Comparison of ENCODE assay signal across 36 cellular contexts in the genomic region with DNA sequence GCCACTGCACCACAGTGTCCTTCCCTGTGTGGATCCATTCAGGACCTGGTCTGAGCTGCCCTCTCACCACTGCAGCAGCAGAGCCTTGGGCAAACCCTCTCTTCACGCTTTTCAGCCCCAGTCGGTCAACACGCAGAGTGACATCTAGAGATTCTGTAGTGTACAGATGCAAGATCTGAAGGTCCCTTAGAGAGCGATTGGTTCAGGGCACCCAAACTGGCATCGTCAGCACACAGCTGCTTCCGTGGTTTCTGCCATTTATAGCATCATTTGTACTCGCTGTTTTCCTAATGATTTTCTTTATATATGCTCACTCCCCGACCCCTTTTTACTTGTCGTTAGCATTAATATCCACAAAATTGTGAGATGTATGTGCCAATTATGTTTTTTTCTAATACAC. TPM values are rescaled to one million over a fixed set of nuclear protein-coding genes. Genes with fewer than 3 reads are reported as not detected.
"Had no signal": no experiment of that assay in that cellular context is flagged by ENCODE, and none has a peak within 500 bp of the region (broad histone marks: within the 10 kb centered on the region; RNA-seq: fewer than 3 reads in every experiment).

No MANE protein-coding gene starts in this region.

- ATAC-seq: activated T-cell treated with anti-CD3 and anti-CD28 coated beads, Interleukin-2, amount 50 U/mL, for 4 hours; activated T-helper 17 cell treated with anti-CD3 and anti-CD28 coated beads, Interleukin-2, amount 50 U/mL, for 72 hours; esophagus mucosa; heart left ventricle; natural killer cell treated with Interleukin-12 subunit alpha and Interleukin-12 subunit beta and Interleukin-15 and Interleukin-18, amount 100 ng/mL, for 72 hours; sciatic nerve; stimulated activated naive B cell treated with anti-CD40 and anti-IgM and Interleukin-4, amounts not matched to agents 10 μg/mL and 1 μg/mL and 100 μg/mL, for 72 hours; T-helper 17 cell had no signal

- DNase-seq: activated CD4-positive, alpha-beta memory T cell treated with anti-CD3 and anti-CD28 coated beads for 36 hours; activated CD4-positive, alpha-beta T cell treated with anti-CD3 and anti-CD28 coated beads, Interleukin-2, amount 10 ng/mL, durations not matched to agents 24 days and 14 days; activated CD4-positive, CD25-positive, alpha-beta regulatory T cell treated with anti-CD3 and anti-CD28 coated beads, Interleukin-2, amount 50 U/mL, for 72 hours; activated CD8-positive, alpha-beta memory T cell treated with anti-CD3 and anti-CD28 coated beads, Interleukin-2, amount 50 U/mL, for 48 hours; activated gamma-delta T cell treated with Interleukin-2 at 50 U/mL for 16 hours; activated naive CD4-positive, alpha-beta T cell treated with anti-CD3 and anti-CD28 coated beads, Interleukin-2, amount 50 U/mL, for 16 hours; activated T-cell treated with anti-CD3 and anti-CD28 coated beads, Interleukin-2, amount 50 U/mL, for 4 hours; amniotic stem cell; central memory CD4-positive, alpha-beta T cell; hypothalamus; immature natural killer cell; midbrain; ovary; small intestine; stimulated activated CD4-positive, alpha-beta T cell treated with anti-CD3 and anti-CD28 coated beads, Interleukin-15, amount 100 ng/mL, for 24 hours; stimulated activated CD4-positive, alpha-beta T cell treated with anti-CD3 and anti-CD28 coated beads, Interleukin-2, amount 100 ng/mL, for 24 hours; stimulated activated naive B cell treated with anti-CD40 and anti-IgM and Interleukin-4, amounts not matched to agents 10 μg/mL and 1 μg/mL and 100 μg/mL, for 72 hours; stomach; T-helper 17 cell; T1000; thyroid gland; upper lobe of left lung; WERI-Rb-1 had no signal

- H3K27ac ChIP-seq: breast epithelium, heart left ventricle, neutrophil, ovary, stomach, thyroid gland, upper lobe of left lung, vagina, WERI-Rb-1 had no signal

- H3K36me3 Mint-ChIP-seq: activated CD4-positive, alpha-beta memory T cell treated with anti-CD3 and anti-CD28 coated beads for 36 hours; natural killer cell treated with Interleukin-12 subunit alpha and Interleukin-12 subunit beta and Interleukin-15 and Interleukin-18, amount 100 ng/mL, for 72 hours had no signal

- H3K27me3 ChIP-seq: breast epithelium, ovary, thyroid gland, upper lobe of left lung, vagina had no signal

- H3K4me1 Mint-ChIP-seq: activated CD4-positive, alpha-beta T cell treated with anti-CD3 and anti-CD28 coated beads, Interleukin-2, amount 10 ng/mL, durations not matched to agents 24 days and 14 days; activated T-helper 17 cell treated with anti-CD3 and anti-CD28 coated beads, Interleukin-2, amount 50 U/mL, for 72 hours; immature natural killer cell; memory B cell; stimulated activated naive B cell treated with anti-CD40 and anti-IgM and Interleukin-4, amounts not matched to agents 10 μg/mL and 1 μg/mL and 100 μg/mL, for 72 hours had no signal

- H3K4me3 ChIP-seq: breast epithelium, heart left ventricle, ovary, stomach, thyroid gland, upper lobe of left lung, vagina had no signal

- H3K4me3 Mint-ChIP-seq: activated CD4-positive, alpha-beta memory T cell treated with anti-CD3 and anti-CD28 coated beads for 36 hours; activated CD4-positive, alpha-beta T cell treated with anti-CD3 and anti-CD28 coated beads, Interleukin-2, amount 10 ng/mL, durations not matched to agents 24 days and 14 days; activated T-cell treated with anti-CD3 and anti-CD28 coated beads, Interleukin-2, amount 50 U/mL, for 4 hours; activated T-helper 17 cell treated with anti-CD3 and anti-CD28 coated beads, Interleukin-2, amount 50 U/mL, for 72 hours; immature natural killer cell; memory B cell; natural killer cell treated with Interleukin-12 subunit alpha and Interleukin-12 subunit beta and Interleukin-15 and Interleukin-18, amount 100 ng/mL, for 72 hours; stimulated activated naive B cell treated with anti-CD40 and anti-IgM and Interleukin-4, amounts not matched to agents 10 μg/mL and 1 μg/mL and 100 μg/mL, for 72 hours; T-helper 17 cell had no signal

- H3K4me1 ChIP-seq: breast epithelium, heart left ventricle, thyroid gland, upper lobe of left lung, vagina had no signal

- H3K27ac Mint-ChIP-seq: activated CD4-positive, alpha-beta memory T cell treated with anti-CD3 and anti-CD28 coated beads for 36 hours; activated CD4-positive, alpha-beta T cell treated with anti-CD3 and anti-CD28 coated beads, Interleukin-2, amount 10 ng/mL, durations not matched to agents 24 days and 14 days; activated T-helper 17 cell treated with anti-CD3 and anti-CD28 coated beads, Interleukin-2, amount 50 U/mL, for 72 hours; immature natural killer cell; memory B cell; natural killer cell treated with Interleukin-12 subunit alpha and Interleukin-12 subunit beta and Interleukin-15 and Interleukin-18, amount 100 ng/mL, for 72 hours; progenitor cell of endocrine pancreas; stimulated activated naive B cell treated with anti-CD40 and anti-IgM and Interleukin-4, amounts not matched to agents 10 μg/mL and 1 μg/mL and 100 μg/mL, for 72 hours; T-helper 17 cell had no signal

- H3K36me3 ChIP-seq: breast epithelium, heart left ventricle, neutrophil, ovary, thyroid gland, upper lobe of left lung, vagina had no signal

- H3K9me3 Mint-ChIP-seq: activated CD4-positive, alpha-beta memory T cell treated with anti-CD3 and anti-CD28 coated beads for 36 hours; activated CD4-positive, alpha-beta T cell treated with anti-CD3 and anti-CD28 coated beads, Interleukin-2, amount 10 ng/mL, durations not matched to agents 24 days and 14 days; activated T-cell treated with anti-CD3 and anti-CD28 coated beads, Interleukin-2, amount 50 U/mL, for 4 hours; activated T-helper 17 cell treated with anti-CD3 and anti-CD28 coated beads, Interleukin-2, amount 50 U/mL, for 72 hours; immature natural killer cell; natural killer cell treated with Interleukin-12 subunit alpha and Interleukin-12 subunit beta and Interleukin-15 and Interleukin-18, amount 100 ng/mL, for 72 hours had no signal

- H3K9me3 ChIP-seq: breast epithelium, heart left ventricle, neutrophil, ovary, stomach, thyroid gland, upper lobe of left lung, vagina had no signal

RNA-seq across cellular contexts. Expression of gene ASCL5, which starts 1.5 kb away (rescaled TPM):
- total RNA-seq: activated CD4-positive, alpha-beta memory T cell treated with anti-CD3 and anti-CD28 coated beads for 36 hours; activated CD4-positive, alpha-beta T cell treated with anti-CD3 and anti-CD28 coated beads, Interleukin-2, amount 10 ng/mL, durations not matched to agents 24 days and 14 days; activated T-cell treated with anti-CD3 and anti-CD28 coated beads, Interleukin-2, amount 50 U/mL, for 4 hours; breast epithelium; esophagus mucosa; heart left ventricle; kidney epithelial cell; lower leg skin; natural killer cell treated with Interleukin-12 subunit alpha and Interleukin-12 subunit beta and Interleukin-15 and Interleukin-18, amount 100 ng/mL, for 72 hours; ovary; renal cortical epithelial cell; sciatic nerve; thyroid gland; upper lobe of left lung; vagina had no signal
- polyA plus RNA-seq: heart left ventricle had no signal

RNA-seq across cellular contexts. Expression of gene CACNA1S, which starts 16.2 kb away (rescaled TPM):
- total RNA-seq: activated CD4-positive, alpha-beta memory T cell treated with anti-CD3 and anti-CD28 coated beads for 36 hours; activated CD4-positive, alpha-beta T cell treated with anti-CD3 and anti-CD28 coated beads, Interleukin-2, amount 10 ng/mL, durations not matched to agents 24 days and 14 days; activated T-cell treated with anti-CD3 and anti-CD28 coated beads, Interleukin-2, amount 50 U/mL, for 4 hours; activated T-helper 17 cell treated with anti-CD3 and anti-CD28 coated beads, Interleukin-2, amount 50 U/mL, for 72 hours; breast epithelium; esophagus mucosa; heart left ventricle; kidney epithelial cell; natural killer cell treated with Interleukin-12 subunit alpha and Interleukin-12 subunit beta and Interleukin-15 and Interleukin-18, amount 100 ng/mL, for 72 hours; renal cortical epithelial cell; sciatic nerve; T-helper 17 cell; thyroid gland; vagina had no signal
- polyA plus RNA-seq: heart left ventricle, immature natural killer cell, stomach had no signal
